In the genomic region with DNA sequence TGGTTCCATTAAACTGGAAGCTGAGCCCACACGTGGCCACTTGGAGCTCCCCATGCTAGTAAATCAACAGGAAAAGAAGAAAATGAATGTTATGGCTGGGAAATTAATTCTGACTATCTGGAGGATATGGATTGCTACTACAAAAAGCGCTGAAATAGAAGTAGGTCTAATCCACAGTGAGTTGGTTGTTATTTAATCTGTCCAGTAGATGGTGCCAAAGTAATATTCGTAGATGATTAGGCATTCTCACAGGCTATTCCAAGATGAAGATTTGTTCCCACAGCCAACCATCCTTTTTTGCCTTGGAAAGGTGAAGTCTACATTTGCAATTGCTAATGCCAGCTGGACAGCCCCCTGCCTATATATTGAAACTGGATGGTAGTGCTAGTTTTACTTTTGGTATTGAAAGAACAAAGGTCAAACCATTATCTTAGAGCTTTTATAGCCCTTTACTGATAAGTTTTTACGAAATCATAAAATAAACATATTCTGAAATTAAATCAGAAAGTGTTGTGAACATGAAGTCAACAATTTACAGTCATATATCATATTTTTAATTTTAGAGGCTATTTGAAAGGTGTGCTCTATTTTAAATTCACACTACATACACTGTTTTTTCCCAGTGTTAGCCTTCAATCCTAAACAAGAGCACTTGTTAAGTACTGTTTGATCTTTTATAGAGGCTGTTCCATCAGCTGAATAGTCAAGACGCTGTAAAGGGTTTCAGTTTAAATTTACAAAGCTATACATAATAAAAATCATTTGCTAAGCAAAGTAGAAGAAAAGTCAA, we compare ENCODE assay signal across 9 cellular contexts. TPM values are rescaled to one million over a fixed set of nuclear protein-coding genes. Genes with fewer than 3 reads are reported as not detected.
DNase-seq lines count a peak whose midpoint lies in the region; ATAC-seq and TF ChIP-seq lines count a peak whose summit lies in the region.
"Had no signal": no experiment of that assay in that cellular context is flagged by ENCODE, and none has a peak within 500 bp of the region (broad histone marks: within the 10 kb centered on the region; RNA-seq: fewer than 3 reads in every experiment).

No MANE protein-coding gene starts in this region.

- TF ChIP-seq CTCF in OCI-LY3 (IDR thresholded peaks at IDR 0.05; ENCODE audit: low read depth, low read length) (peak; percentile 64), epithelial cell of esophagus (IDR thresholded peaks at IDR 0.05; ENCODE audit: insufficient read depth, low read depth, low read length, missing control alignments) (peak; percentile 53)

- H3K36me3 ChIP-seq in OCI-LY3 (replicated peaks; ENCODE audit: low read depth, low read length): no peaks in the 10 kb centered on the region

- H3K4me1 Mint-ChIP-seq in activated CD8-positive, alpha-beta memory T cell treated with anti-CD3 and anti-CD28 coated beads, Interleukin-2, amount 10 ng/mL, durations not matched to agents 7 days and 5 days: no peaks in the 10 kb centered on the region

- H3K4me3 ChIP-seq in OCI-LY3 (ENCODE audit: low read length) (no peak overlapping the region), epithelial cell of esophagus (ENCODE audit: low read length) (no peak overlapping the region)

- CTCF ChIA-PET in activated CD8-positive, alpha-beta memory T cell treated with anti-CD3 and anti-CD28 coated beads, Interleukin-2, amount 10 ng/mL, durations not matched to agents 7 days and 5 days (lab: Charles Lee): interaction anchor here (0.6 to 2.4 kb wide), 5 partner anchors 9 to 100 kb away, joined by 3 to 9 read pairs (median 3); no protein-coding TSS in a partner anchor

- no peaks in the 10 kb centered on the region for H3K4me1 ChIP-seq in OCI-LY3 (ENCODE audit: low read length)

- H3K27ac Mint-ChIP-seq in activated CD8-positive, alpha-beta memory T cell treated with anti-CD3 and anti-CD28 coated beads, Interleukin-2, amount 10 ng/mL, durations not matched to agents 7 days and 5 days: no peak overlapping the region
- H3K27ac Mint-ChIP-seq: activated naive CD8-positive, alpha-beta T cell had no signal

- no peaks in the 10 kb centered on the region for H3K9me3 Mint-ChIP-seq in activated CD8-positive, alpha-beta memory T cell treated with anti-CD3 and anti-CD28 coated beads, Interleukin-2, amount 10 ng/mL, durations not matched to agents 7 days and 5 days (ENCODE audit: low read depth)

- peak; percentile 45 for ATAC-seq in activated CD8-positive, alpha-beta memory T cell treated with anti-CD3 and anti-CD28 coated beads, Interleukin-2, amount 10 ng/mL, durations not matched to agents 7 days and 5 days
- ATAC-seq in GM21381 (IDR thresholded peaks at IDR 0.05; ENCODE audit: unreplicated experiment): no peak

- H3K36me3 Mint-ChIP-seq in activated CD8-positive, alpha-beta memory T cell treated with anti-CD3 and anti-CD28 coated beads, Interleukin-2, amount 10 ng/mL, durations not matched to agents 7 days and 5 days: no peaks in the 10 kb centered on the region
- H3K36me3 Mint-ChIP-seq: activated naive CD8-positive, alpha-beta T cell had no signal

- no peak overlapping the region for H3K9ac ChIP-seq in OCI-LY3 (ENCODE audit: low read length)

- peaks cover 15% of the 10 kb centered on the region for H3K27me3 Mint-ChIP-seq in activated CD8-positive, alpha-beta memory T cell treated with anti-CD3 and anti-CD28 coated beads, Interleukin-2, amount 10 ng/mL, durations not matched to agents 7 days and 5 days

- no peaks in the 10 kb centered on the region for H3K27me3 ChIP-seq in OCI-LY3 (ENCODE audit: low read depth, low read length)

- no peak overlapping the region for H3K4me2 ChIP-seq in OCI-LY3 (ENCODE audit: low read length)

- H2AFZ ChIP-seq in OCI-LY3 (ENCODE audit: low read depth, low read length): no peak overlapping the region

- no peaks in the 10 kb centered on the region for H3K79me2 ChIP-seq in OCI-LY3 (ENCODE audit: low read length)

- no peaks in the 10 kb centered on the region for H3K9me3 ChIP-seq in OCI-LY3 (ENCODE audit: insufficient read depth, low read length)

- no peak for DNase-seq in activated CD8-positive, alpha-beta memory T cell treated with anti-CD3 and anti-CD28 coated beads, Interleukin-2, amount 10 ng/mL, durations not matched to agents 7 days and 5 days
- DNase-seq in activated CD8-positive, alpha-beta memory T cell treated with anti-CD3 and anti-CD28 coated beads, Interleukin-2, amount 50 U/mL, for 48 hours: no peak
- peak; percentile 37 for DNase-seq in HT1080 (ENCODE audit: low read depth)
- DNase-seq in epithelial cell of esophagus (ENCODE audit: low read depth): peak; percentile 70
- peak; percentile 65 for DNase-seq in myocyte (ENCODE audit: low read depth)
- no peak for DNase-seq in SHP77 (lab: John Stamatoyannopoulos, UW)

- no peaks in the 10 kb centered on the region for H4K20me1 ChIP-seq in OCI-LY3 (ENCODE audit: insufficient read depth, low read length)

- H3K27ac ChIP-seq in OCI-LY3 (ENCODE audit: low read length): no peak overlapping the region

- H3K4me3 Mint-ChIP-seq in activated CD8-positive, alpha-beta memory T cell treated with anti-CD3 and anti-CD28 coated beads, Interleukin-2, amount 10 ng/mL, durations not matched to agents 7 days and 5 days: no peak overlapping the region
- H3K4me3 Mint-ChIP-seq: activated naive CD8-positive, alpha-beta T cell had no signal

RNA-seq across cellular contexts. Expression of a gene that starts 43.9 kb away (rescaled TPM):
- 1 to 10 TPM in 1 of 2 experiments, under 1 TPM in 1; 0.84 to 2.2 TPM for total RNA-seq in activated CD8-positive, alpha-beta memory T cell treated with anti-CD3 and anti-CD28 coated beads, Interleukin-2, amount 10 ng/mL, durations not matched to agents 7 days and 5 days
- total RNA-seq in HT1080 (2014; rRNA removed; shearing (Covaris generic)): 0.13 TPM in 1 of 2 replicates, not detected in the other
- polyA plus RNA-seq in HT1080 (2015; cell fraction: cytosol; rRNA removed): 0.68 and 0.76 TPM in 2 replicates
- polyA plus RNA-seq in HT1080 (2015; cell fraction: nucleus; rRNA removed): 1.1 and 2.5 TPM in 2 replicates
- not detected in 2 replicates for total RNA-seq in myocyte
- not detected for polyA plus RNA-seq in myocyte (2012)

RNA-seq across cellular contexts. Expression of a gene that starts 49.1 kb away (rescaled TPM):
- total RNA-seq in activated CD8-positive, alpha-beta memory T cell treated with anti-CD3 and anti-CD28 coated beads, Interleukin-2, amount 10 ng/mL, durations not matched to agents 7 days and 5 days: not detected
- total RNA-seq in HT1080 (2014; rRNA removed; shearing (Covaris generic)): not detected in 2 replicates
- polyA plus RNA-seq in HT1080 (2015; cell fraction: cytosol; rRNA removed): not detected in 2 replicates
- polyA plus RNA-seq in HT1080 (2015; cell fraction: nucleus; rRNA removed): not detected in 2 replicates
- total RNA-seq in myocyte: not detected in 2 replicates
- not detected for polyA plus RNA-seq in myocyte (2012)

Comparison
In these comparisons a context has a peak if more than half of its experiments do, and no peak if none do; other contexts are left out.
1. DNase-seq: peak in HT1080 (single experiment), epithelial cell of esophagus (single experiment) and myocyte (single experiment); none in activated CD8-positive, alpha-beta memory T cell treated with anti-CD3 and anti-CD28 coated beads, Interleukin-2, amount 10 ng/mL, durations not matched to agents 7 days and 5 days (single experiment), activated CD8-positive, alpha-beta memory T cell treated with anti-CD3 and anti-CD28 coated beads, Interleukin-2, amount 50 U/mL, for 48 hours (single experiment) and SHP77 (0 of 2).